ENCODE assay signal across 1 cellular context in the genomic region with DNA sequence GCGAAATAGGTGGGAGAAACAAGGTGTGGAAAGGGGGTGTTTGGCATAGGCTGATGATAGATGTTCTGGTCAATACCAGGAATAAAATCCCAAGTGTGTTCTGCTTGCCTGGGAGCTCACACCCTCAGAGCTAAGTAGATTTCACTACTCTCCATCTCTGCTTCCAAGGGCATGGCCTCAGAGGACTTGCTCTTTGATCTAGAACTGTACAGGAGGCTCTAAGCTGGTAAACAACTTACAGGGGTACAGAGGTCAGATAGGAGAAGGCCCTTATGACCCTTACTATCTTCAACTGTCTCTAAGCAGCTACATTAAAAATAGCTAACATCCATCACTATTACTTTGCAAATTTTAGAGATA.
A peak's percentile ranks its signal among the peaks of the same experiment; 100 is the strongest.
TF ChIP-seq lines count a peak whose summit lies in the region.

No MANE protein-coding gene starts in this region.

TF ChIP-seq in HepG2, 621 proteins besides CTCF, POLR2A, EP300 and RAD21 (continued from another document and continues in another):
- TF ChIP-seq PAXIP1 (CRISPR knock-in tag; conservative IDR thresholded peaks at IDR 0.05) (peak; percentile 71), HHEX (CRISPR knock-in tag; IDR thresholded peaks at IDR 0.05) (peak; percentile 43; the same call in 1 of the 2 replicates), NR2F2 (IDR thresholded peaks at IDR 0.05; ENCODE audit: borderline replicate concordance, low read depth) (peak; percentile 83), NCOA1 (CRISPR knock-in tag; IDR thresholded peaks at IDR 0.05) (no peak), PPARG (CRISPR knock-in tag; conservative IDR thresholded peaks at IDR 0.05) (0 out of 2 replicates have a peak, but pooled peaks have one; percentile 19), SOX6 (IDR thresholded peaks at IDR 0.05) (no peak), SOX6 (CRISPR knock-in tag; IDR thresholded peaks at IDR 0.05) (peak; percentile 30; the same call in 1 of the 2 replicates), ZMYM3 (CRISPR knock-in tag; IDR thresholded peaks at IDR 0.05) (no peak), ATF2 (CRISPR knock-in tag; IDR thresholded peaks at IDR 0.05) (no peak), STAT5B (CRISPR knock-in tag; IDR thresholded peaks at IDR 0.05) (no peak), ZBTB40 (IDR thresholded peaks at IDR 0.05) (no peak), ZBTB40 (CRISPR knock-in tag; IDR thresholded peaks at IDR 0.05) (no peak), HNF4G (IDR thresholded peaks at IDR 0.05; ENCODE audit: borderline replicate concordance, low read depth, low read length) (peak; percentile 39; the same call in 1 of the 2 replicates), HNF4G (CRISPR knock-in tag; IDR thresholded peaks at IDR 0.05; ENCODE audit: borderline replicate concordance, low read depth) (no peak), CBFB (CRISPR knock-in tag; IDR thresholded peaks at IDR 0.05) (no peak), TCF7 (IDR thresholded peaks at IDR 0.05; ENCODE audit: low read depth) (peak; percentile 41; the same call in 1 of the 2 replicates), ZMYM4 (CRISPR knock-in tag; IDR thresholded peaks at IDR 0.05) (peak; percentile 52), ZNF33A (CRISPR knock-in tag; IDR thresholded peaks at IDR 0.05; ENCODE audit: borderline replicate concordance) (no peak), RXRB (CRISPR knock-in tag; IDR thresholded peaks at IDR 0.05; ENCODE audit: borderline replicate concordance) (peak; percentile 23; the same call in 1 of the 2 replicates), FOXP1 (IDR thresholded peaks at IDR 0.05) (no peak), FOXP1 (CRISPR knock-in tag; IDR thresholded peaks at IDR 0.05) (peak; percentile 50; the same call in 1 of the 2 replicates), DNMT1 (CRISPR knock-in tag; IDR thresholded peaks at IDR 0.05) (no peak), SALL1 (CRISPR knock-in tag; IDR thresholded peaks at IDR 0.05) (peak; percentile 28; the same call in 1 of the 2 replicates), NFE2L1 (CRISPR knock-in tag; IDR thresholded peaks at IDR 0.05; ENCODE audit: borderline replicate concordance) (no peak), HDAC2 (CRISPR knock-in tag; IDR thresholded peaks at IDR 0.05) (peak; percentile 51; the same call in 1 of the 2 replicates), ADNP (CRISPR knock-in tag; IDR thresholded peaks at IDR 0.05) (no peak), MEIS1 (CRISPR knock-in tag; IDR thresholded peaks at IDR 0.05; ENCODE audit: borderline replicate concordance) (no peak), FOXO1 (CRISPR knock-in tag; IDR thresholded peaks at IDR 0.05) (peak; percentile 75), ZNF577 (CRISPR knock-in tag; IDR thresholded peaks at IDR 0.05; ENCODE audit: borderline replicate concordance, low read depth) (no peak), RARA (CRISPR knock-in tag; IDR thresholded peaks at IDR 0.05) (peak; percentile 68; the same call in 1 of the 2 replicates), GATAD2A (CRISPR knock-in tag; IDR thresholded peaks at IDR 0.05) (peak; percentile 47; the same call in 1 of the 2 replicates), MED1 (CRISPR knock-in tag; IDR thresholded peaks at IDR 0.05) (peak; percentile 43; the same call in 1 of the 2 replicates), NR2F1 (CRISPR knock-in tag; IDR thresholded peaks at IDR 0.05) (peak in 1 of 2 experiments; percentile 58; a peak in 2 of 4 replicates), CEBPB (IDR thresholded peaks at IDR 0.05; ENCODE audit: borderline replicate concordance, low read depth, low read length) (no peak), NCOA2 (CRISPR knock-in tag; IDR thresholded peaks at IDR 0.05) (peak; percentile 55)
- TF ChIP-seq, protein P1, sequence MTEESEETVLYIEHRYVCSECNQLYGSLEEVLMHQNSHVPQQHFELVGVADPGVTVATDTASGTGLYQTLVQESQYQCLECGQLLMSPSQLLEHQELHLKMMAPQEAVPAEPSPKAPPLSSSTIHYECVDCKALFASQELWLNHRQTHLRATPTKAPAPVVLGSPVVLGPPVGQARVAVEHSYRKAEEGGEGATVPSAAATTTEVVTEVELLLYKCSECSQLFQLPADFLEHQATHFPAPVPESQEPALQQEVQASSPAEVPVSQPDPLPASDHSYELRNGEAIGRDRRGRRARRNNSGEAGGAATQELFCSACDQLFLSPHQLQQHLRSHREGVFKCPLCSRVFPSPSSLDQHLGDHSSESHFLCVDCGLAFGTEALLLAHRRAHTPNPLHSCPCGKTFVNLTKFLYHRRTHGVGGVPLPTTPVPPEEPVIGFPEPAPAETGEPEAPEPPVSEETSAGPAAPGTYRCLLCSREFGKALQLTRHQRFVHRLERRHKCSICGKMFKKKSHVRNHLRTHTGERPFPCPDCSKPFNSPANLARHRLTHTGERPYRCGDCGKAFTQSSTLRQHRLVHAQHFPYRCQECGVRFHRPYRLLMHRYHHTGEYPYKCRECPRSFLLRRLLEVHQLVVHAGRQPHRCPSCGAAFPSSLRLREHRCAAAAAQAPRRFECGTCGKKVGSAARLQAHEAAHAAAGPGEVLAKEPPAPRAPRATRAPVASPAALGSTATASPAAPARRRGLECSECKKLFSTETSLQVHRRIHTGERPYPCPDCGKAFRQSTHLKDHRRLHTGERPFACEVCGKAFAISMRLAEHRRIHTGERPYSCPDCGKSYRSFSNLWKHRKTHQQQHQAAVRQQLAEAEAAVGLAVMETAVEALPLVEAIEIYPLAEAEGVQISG (CRISPR knock-in tag; IDR thresholded peaks at IDR 0.05): no peak
- TF ChIP-seq, protein P2, sequence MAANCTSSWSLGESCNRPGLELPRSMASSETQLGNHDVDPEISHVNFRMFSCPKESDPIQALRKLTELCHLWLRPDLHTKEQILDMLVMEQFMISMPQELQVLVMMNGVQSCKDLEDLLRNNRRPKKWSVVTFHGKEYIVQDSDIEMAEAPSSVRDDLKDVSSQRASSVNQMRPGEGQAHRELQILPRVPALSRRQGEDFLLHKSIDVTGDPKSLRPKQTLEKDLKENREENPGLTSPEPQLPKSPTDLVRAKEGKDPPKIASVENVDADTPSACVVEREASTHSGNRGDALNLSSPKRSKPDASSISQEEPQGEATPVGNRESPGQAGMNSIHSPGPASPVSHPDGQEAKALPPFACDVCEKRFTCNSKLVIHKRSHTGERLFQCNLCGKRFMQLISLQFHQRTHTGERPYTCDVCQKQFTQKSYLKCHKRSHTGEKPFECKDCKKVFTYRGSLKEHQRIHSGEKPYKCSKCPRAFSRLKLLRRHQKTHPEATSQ (CRISPR knock-in tag; IDR thresholded peaks at IDR 0.05; ENCODE audit: borderline replicate concordance): no peak
- TF ChIP-seq, protein P3, sequence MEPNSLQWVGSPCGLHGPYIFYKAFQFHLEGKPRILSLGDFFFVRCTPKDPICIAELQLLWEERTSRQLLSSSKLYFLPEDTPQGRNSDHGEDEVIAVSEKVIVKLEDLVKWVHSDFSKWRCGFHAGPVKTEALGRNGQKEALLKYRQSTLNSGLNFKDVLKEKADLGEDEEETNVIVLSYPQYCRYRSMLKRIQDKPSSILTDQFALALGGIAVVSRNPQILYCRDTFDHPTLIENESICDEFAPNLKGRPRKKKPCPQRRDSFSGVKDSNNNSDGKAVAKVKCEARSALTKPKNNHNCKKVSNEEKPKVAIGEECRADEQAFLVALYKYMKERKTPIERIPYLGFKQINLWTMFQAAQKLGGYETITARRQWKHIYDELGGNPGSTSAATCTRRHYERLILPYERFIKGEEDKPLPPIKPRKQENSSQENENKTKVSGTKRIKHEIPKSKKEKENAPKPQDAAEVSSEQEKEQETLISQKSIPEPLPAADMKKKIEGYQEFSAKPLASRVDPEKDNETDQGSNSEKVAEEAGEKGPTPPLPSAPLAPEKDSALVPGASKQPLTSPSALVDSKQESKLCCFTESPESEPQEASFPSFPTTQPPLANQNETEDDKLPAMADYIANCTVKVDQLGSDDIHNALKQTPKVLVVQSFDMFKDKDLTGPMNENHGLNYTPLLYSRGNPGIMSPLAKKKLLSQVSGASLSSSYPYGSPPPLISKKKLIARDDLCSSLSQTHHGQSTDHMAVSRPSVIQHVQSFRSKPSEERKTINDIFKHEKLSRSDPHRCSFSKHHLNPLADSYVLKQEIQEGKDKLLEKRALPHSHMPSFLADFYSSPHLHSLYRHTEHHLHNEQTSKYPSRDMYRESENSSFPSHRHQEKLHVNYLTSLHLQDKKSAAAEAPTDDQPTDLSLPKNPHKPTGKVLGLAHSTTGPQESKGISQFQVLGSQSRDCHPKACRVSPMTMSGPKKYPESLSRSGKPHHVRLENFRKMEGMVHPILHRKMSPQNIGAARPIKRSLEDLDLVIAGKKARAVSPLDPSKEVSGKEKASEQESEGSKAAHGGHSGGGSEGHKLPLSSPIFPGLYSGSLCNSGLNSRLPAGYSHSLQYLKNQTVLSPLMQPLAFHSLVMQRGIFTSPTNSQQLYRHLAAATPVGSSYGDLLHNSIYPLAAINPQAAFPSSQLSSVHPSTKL (CRISPR knock-in tag; IDR thresholded peaks at IDR 0.05): peak; percentile 61
